Comparison of ENCODE assay signal across 35 cellular contexts in genomic region chr11:11003226-11003625, GRCh38.
"Had no signal": no experiment of that assay in that cellular context is flagged by ENCODE, and none has a peak within 500 bp of the region (broad histone marks: within the 10 kb centered on the region; RNA-seq: fewer than 3 reads in every experiment).

No MANE protein-coding gene starts in this region.

- DNase-seq: Karpas-422, Kasumi-1, MG63, MM.1S, MV-4-11, NCI-H1048, NCI-H1092, NCI-H1092 treated with DMSO at 0.1 percent for 48 hours, NCI-H1105, NCI-H1105 treated with DMSO at 0.1 percent for 48 hours, NCI-H1417, NCI-H1417 treated with DMSO at 0.1 percent for 48 hours, NCI-H1436, NCI-H1436 treated with DMSO at 0.1 percent for 48 hours, NCI-H146, NCI-H1694, NCI-H1694 treated with DMSO at 0.1 percent for 48 hours, NCI-H187, NCI-H187 treated with DMSO at 0.1 percent for 48 hours, NCI-H1930, NCI-H2029, NCI-H2029 treated with DMSO at 0.1 percent for 48 hours, NCI-H2081, NCI-H2081 treated with DMSO at 0.1 percent for 48 hours, NCI-H2107, NCI-H2171, NCI-H2171 treated with DMSO at 0.1 percent for 48 hours, NCI-H2227 treated with DMSO at 0.1 percent for 48 hours, NCI-H226, NCI-H345, NCI-H446, NCI-H446 treated with DMSO at 0.1 percent for 48 hours, NCI-H510A, NCI-H510A treated with DMSO at 0.1 percent for 48 hours had no signal

- H3K27ac ChIP-seq: KMS-11 had no signal

- H3K9me3 ChIP-seq: MG63 had no signal

- H3K27me3 ChIP-seq: MG63 had no signal

- H3K36me3 ChIP-seq: MG63 had no signal

- H3K4me2 ChIP-seq: KMS-11 had no signal

- H3K9ac ChIP-seq: KMS-11 had no signal

- H3K4me3 ChIP-seq: MG63 had no signal
